10 cellular contexts compared by ENCODE assay signal in the genomic region with DNA sequence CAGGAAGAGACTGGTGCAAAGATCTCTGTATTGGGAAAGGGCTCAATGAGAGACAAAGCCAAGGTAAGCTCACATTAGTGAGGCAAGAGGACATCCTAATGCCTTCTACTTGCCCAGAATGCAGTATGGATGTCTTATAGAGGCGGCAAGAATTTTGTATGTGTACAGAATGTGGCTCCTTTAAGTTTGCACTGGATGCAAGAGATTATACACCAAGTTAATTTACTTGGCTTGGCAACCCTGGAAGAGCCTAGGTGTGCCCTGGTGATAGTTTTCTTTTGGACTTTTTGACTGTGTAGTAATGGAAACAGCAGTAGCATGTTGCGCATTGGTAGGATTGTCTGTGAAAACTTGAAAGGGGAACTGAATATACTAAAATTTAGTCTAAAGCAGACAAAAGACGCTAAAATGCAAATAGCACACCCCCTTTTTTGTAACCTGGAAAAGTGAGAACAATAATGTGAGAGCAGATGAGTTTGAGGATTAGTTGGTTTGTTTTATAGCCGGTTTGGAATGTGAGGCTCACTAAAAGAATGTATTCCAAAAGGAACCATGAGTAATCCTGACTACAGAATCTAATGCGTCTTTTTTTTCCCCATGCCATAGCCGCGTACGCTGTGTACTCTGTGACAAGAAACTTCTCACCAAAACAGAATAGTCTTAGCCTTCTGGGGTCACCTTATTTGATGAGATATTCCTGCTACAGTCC. TPM values are rescaled to one million over a fixed set of nuclear protein-coding genes. Genes with fewer than 3 reads are reported as not detected.
DNase-seq lines count a peak whose midpoint lies in the region; ATAC-seq and TF ChIP-seq lines count a peak whose summit lies in the region.
"Had no signal": no experiment of that assay in that cellular context is flagged by ENCODE, and none has a peak within 500 bp of the region (broad histone marks: within the 10 kb centered on the region; RNA-seq: fewer than 3 reads in every experiment).

No MANE protein-coding gene starts in this region.

- no peaks in the 10 kb centered on the region for H3K27me3 Mint-ChIP-seq in activated naive CD4-positive, alpha-beta T cell treated with anti-CD3 and anti-CD28 coated beads, Interleukin-2, amount 10 ng/mL, durations not matched to agents 7 days and 5 days
- no peaks in the 10 kb centered on the region for H3K27me3 Mint-ChIP-seq in activated CD8-positive, alpha-beta T cell treated with anti-CD3 and anti-CD28 coated beads for 36 hours

- TF ChIP-seq CTCF in activated CD8-positive, alpha-beta T cell treated with anti-CD3 and anti-CD28 coated beads for 36 hours (IDR thresholded peaks at IDR 0.05): no peak
- no peak for TF ChIP-seq CTCF in stomach (IDR thresholded peaks at IDR 0.05)

- no peaks in the 10 kb centered on the region for H3K9me3 Mint-ChIP-seq in activated naive CD4-positive, alpha-beta T cell treated with anti-CD3 and anti-CD28 coated beads, Interleukin-2, amount 10 ng/mL, durations not matched to agents 7 days and 5 days
- H3K9me3 Mint-ChIP-seq in activated CD8-positive, alpha-beta T cell treated with anti-CD3 and anti-CD28 coated beads for 36 hours: no peaks in the 10 kb centered on the region

- H3K36me3 ChIP-seq in stomach: peaks cover 0 to 19% (median 11%) of the 10 kb centered on the region in 4 donors

- H3K4me1 ChIP-seq in stomach: peaks cover 8 to 60% (median 33%) of the 10 kb centered on the region in 4 donors

- peaks cover 28% of the 10 kb centered on the region for H3K4me1 Mint-ChIP-seq in activated naive CD4-positive, alpha-beta T cell treated with anti-CD3 and anti-CD28 coated beads, Interleukin-2, amount 10 ng/mL, durations not matched to agents 7 days and 5 days
- peaks cover 39% of the 10 kb centered on the region for H3K4me1 Mint-ChIP-seq in activated CD8-positive, alpha-beta T cell treated with anti-CD3 and anti-CD28 coated beads for 36 hours (ENCODE audit: low read depth)

- TF ChIP-seq EP300 in stomach (IDR thresholded peaks at IDR 0.05): no peak

- peak overlapping the region in 3 of 5 donors; percentile 21 to 56 (median 49) for H3K27ac ChIP-seq in stomach
- H3K27ac ChIP-seq: SK-N-MC had no signal

- ATAC-seq in activated CD8-positive, alpha-beta T cell treated with anti-CD3 and anti-CD28 coated beads for 36 hours: no peak
- no peak for ATAC-seq in left lobe of liver

- intact Hi-C loops in activated CD8-positive, alpha-beta T cell treated with anti-CD3 and anti-CD28 coated beads for 36 hours (cut with micrococcal nuclease): no loop called here
- intact Hi-C loops in stomach (cut with DNase I; ENCODE audit: low total_unique reads): no loop called here

- no peaks in the 10 kb centered on the region for H3K27me3 ChIP-seq in stomach

- POLR2A ChIA-PET in activated CD8-positive, alpha-beta T cell treated with anti-CD3 and anti-CD28 coated beads for 36 hours (lab: Charles Lee): no interaction called here

- WGBS in stomach, 5 donors: 42 to 61% (median 50%) methylated on average over 8 of the region's 8 CpGs

- no peaks in the 10 kb centered on the region for H3K9me3 ChIP-seq in stomach

- DNase-seq in activated naive CD4-positive, alpha-beta T cell treated with anti-CD3 and anti-CD28 coated beads, Interleukin-2, amount 10 ng/mL, durations not matched to agents 7 days and 5 days: no peak
- DNase-seq in activated naive CD4-positive, alpha-beta T cell treated with Interleukin-2 at 50 U/mL for 16 hours: no peak
- DNase-seq in activated CD8-positive, alpha-beta T cell treated with anti-CD3 and anti-CD28 coated beads for 36 hours: no peak
- peak; percentile 58 for DNase-seq in glomerular visceral epithelial cell (ENCODE audit: extremely low spot score)
- DNase-seq in stomach: no peak
- DNase-seq in left lobe of liver (ENCODE audit: low spot score): no peak
- DNase-seq in NCI-H2029 (lab: John Stamatoyannopoulos, UW): no peak
- DNase-seq in DMS79 (lab: John Stamatoyannopoulos, UW): no peak
- DNase-seq: AML-193 had no signal

- H3K4me3 ChIP-seq in stomach: no peak overlapping the region
- H3K4me3 ChIP-seq: SK-N-MC had no signal

- no peak overlapping the region for H3K4me3 Mint-ChIP-seq in activated naive CD4-positive, alpha-beta T cell treated with anti-CD3 and anti-CD28 coated beads, Interleukin-2, amount 10 ng/mL, durations not matched to agents 7 days and 5 days
- no peak overlapping the region for H3K4me3 Mint-ChIP-seq in activated CD8-positive, alpha-beta T cell treated with anti-CD3 and anti-CD28 coated beads for 36 hours

- no peak for TF ChIP-seq POLR2A in stomach (IDR thresholded peaks at IDR 0.05)

- CTCF ChIA-PET in activated naive CD4-positive, alpha-beta T cell treated with anti-CD3 and anti-CD28 coated beads, Interleukin-2, amount 10 ng/mL, durations not matched to agents 7 days and 5 days (lab: Charles Lee): no interaction called here
- CTCF ChIA-PET in activated CD8-positive, alpha-beta T cell treated with anti-CD3 and anti-CD28 coated beads for 36 hours (lab: Charles Lee): no interaction called here

- H3K36me3 Mint-ChIP-seq in activated naive CD4-positive, alpha-beta T cell treated with anti-CD3 and anti-CD28 coated beads, Interleukin-2, amount 10 ng/mL, durations not matched to agents 7 days and 5 days: peaks cover 56% of the 10 kb centered on the region
- peaks cover 53% of the 10 kb centered on the region for H3K36me3 Mint-ChIP-seq in activated CD8-positive, alpha-beta T cell treated with anti-CD3 and anti-CD28 coated beads for 36 hours (ENCODE audit: low read depth)

- H3K27ac Mint-ChIP-seq in activated naive CD4-positive, alpha-beta T cell treated with anti-CD3 and anti-CD28 coated beads, Interleukin-2, amount 10 ng/mL, durations not matched to agents 7 days and 5 days: peak overlapping the region; percentile 1
- peak overlapping the region; percentile 2 for H3K27ac Mint-ChIP-seq in activated CD8-positive, alpha-beta T cell treated with anti-CD3 and anti-CD28 coated beads for 36 hours

RNA-seq across cellular contexts. Expression of a gene that starts 18.1 kb away (rescaled TPM):
- total RNA-seq in activated CD8-positive, alpha-beta T cell treated with anti-CD3 and anti-CD28 coated beads for 36 hours: 100 to 1,000 TPM; 201 to 203 TPM
- total RNA-seq in stomach: 10 to 100 TPM; 21.4 to 99.9 (median 76.9) TPM
- 10 to 100 TPM; 50.3 to 64.5 (median 53.6) TPM for polyA plus RNA-seq in stomach
- total RNA-seq in left lobe of liver: 24.1 TPM

RNA-seq across cellular contexts. Expression of a gene that starts 41.0 kb away (rescaled TPM):
- total RNA-seq in activated CD8-positive, alpha-beta T cell treated with anti-CD3 and anti-CD28 coated beads for 36 hours: 10 to 100 TPM; 25.3 to 27.7 TPM
- total RNA-seq in stomach: 1 to 10 TPM in 4 of 5 donors, not detected in 1; 2.2 to 6.2 (median 3.4) TPM
- 1 to 10 TPM; 4.7 to 9.7 (median 6.4) TPM for polyA plus RNA-seq in stomach
- 6.0 TPM for total RNA-seq in left lobe of liver
